In genomic region chr2:148517296-148517695, GRCh38 we compare ENCODE assay signal across 18 cellular contexts.
"Had no signal": no experiment of that assay in that cellular context is flagged by ENCODE, and none has a peak within 500 bp of the region (broad histone marks: within the 10 kb centered on the region; RNA-seq: fewer than 3 reads in every experiment).

No MANE protein-coding gene starts in this region.

- H3K9me3 Mint-ChIP-seq: dendritic cell treated with granulocyte-macrophage colony-stimulating factor and Interleukin-4, amounts not matched to agents 40 ng/mL and 50 ng/mL, for 4 days; effector memory CD8-positive, alpha-beta T cell; endodermal cell had no signal

- DNase-seq: colonic mucosa; cortex of kidney; dermis blood vessel endothelial cell; effector CD8-positive, alpha-beta T cell; effector memory CD4-positive, alpha-beta T cell; effector memory CD8-positive, alpha-beta T cell; endodermal cell; erythroblast; esophagus squamous epithelium; foreskin fibroblast; foreskin keratinocyte; foreskin melanocyte; gastrocnemius medialis; glutamatergic neuron; head of caudate nucleus; heart left ventricle; heart right ventricle had no signal

- H3K27ac Mint-ChIP-seq: dendritic cell treated with granulocyte-macrophage colony-stimulating factor and Interleukin-4, amounts not matched to agents 40 ng/mL and 50 ng/mL, for 4 days; effector memory CD8-positive, alpha-beta T cell; endodermal cell had no signal

- H3K27me3 Mint-ChIP-seq: dendritic cell treated with granulocyte-macrophage colony-stimulating factor and Interleukin-4, amounts not matched to agents 40 ng/mL and 50 ng/mL, for 4 days; effector memory CD8-positive, alpha-beta T cell had no signal

- H3K4me3 Mint-ChIP-seq: dendritic cell treated with granulocyte-macrophage colony-stimulating factor and Interleukin-4, amounts not matched to agents 40 ng/mL and 50 ng/mL, for 4 days; effector memory CD8-positive, alpha-beta T cell; endodermal cell had no signal
